ENCODE assay signal across 8 cellular contexts in the genomic region with DNA sequence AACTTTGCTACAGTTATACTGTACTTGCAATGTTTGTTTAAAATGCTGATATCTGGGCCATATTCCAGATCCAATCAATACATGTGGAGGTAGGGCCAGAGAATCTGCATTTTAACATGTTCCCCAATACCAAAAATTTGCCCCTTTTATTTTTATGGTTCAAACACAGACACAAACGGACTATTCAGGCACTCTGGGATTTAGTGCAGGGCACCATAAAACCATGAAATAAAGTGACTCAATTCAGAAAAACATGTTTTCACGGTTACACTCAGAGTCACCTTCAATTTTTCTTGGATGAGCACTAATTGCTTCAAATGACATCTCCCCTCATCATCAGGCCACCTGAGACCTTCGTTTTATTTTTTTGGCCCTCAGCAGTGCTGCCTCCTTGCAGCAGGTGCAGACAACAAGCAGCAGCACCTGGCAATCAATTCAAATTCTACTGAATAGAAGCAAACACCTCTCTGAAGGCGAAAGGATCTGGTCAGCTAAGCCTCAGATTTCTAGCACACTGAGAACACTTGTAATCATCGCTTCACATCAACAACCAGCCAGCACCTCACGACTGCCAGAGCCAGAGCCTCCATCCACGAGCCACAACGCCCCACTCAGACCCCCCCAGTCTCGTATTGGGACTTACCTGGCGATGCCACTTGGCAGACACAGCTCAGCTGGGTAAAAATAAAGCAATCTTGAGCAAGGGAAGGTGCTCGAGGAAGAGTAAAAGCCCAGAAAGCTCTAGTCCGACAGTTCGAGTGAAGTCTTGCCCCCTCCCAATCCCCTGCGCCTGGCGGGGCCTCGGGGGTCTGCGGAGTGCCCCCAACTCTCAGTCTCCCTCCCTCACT. TPM values are rescaled to one million over a fixed set of nuclear protein-coding genes. Genes with fewer than 3 reads are reported as not detected.
DNase-seq lines count a peak whose midpoint lies in the region; ATAC-seq and TF ChIP-seq lines count a peak whose summit lies in the region.

No MANE protein-coding gene starts in this region.

- H3K4me3 Mint-ChIP-seq in WTC11 = peak overlapping the region; percentile 82

- intact Hi-C loops in dorsolateral prefrontal cortex (cut with DNase I) (loop anchor here (5.0 to 10.0 kb wide), 8 partner anchors 136 to 953 kb away; a partner anchor contains a TSS), aorta (cut with DNase I) (no loop called here)

- H3K27ac Mint-ChIP-seq in WTC11 = no peak overlapping the region

- H3K4me1 ChIP-seq in muscle layer of colon (ENCODE audit: insufficient read depth, low read length) (peaks cover 12% of the 10 kb centered on the region), aorta (ENCODE audit: control insufficient read depth in 1 of 2, insufficient read depth in 2 of 2, low read length in 2 of 2) (peaks cover 0 to 6% of the 10 kb centered on the region in 2 donors)

- peaks cover 14% of the 10 kb centered on the region for H3K4me1 Mint-ChIP-seq in WTC11

- peak overlapping the region; percentile 66 to 99 (median 93) for H3K4me3 ChIP-seq in dorsolateral prefrontal cortex
- peak overlapping the region; percentile 88 to 94 for H3K4me3 ChIP-seq in muscle layer of colon (ENCODE audit: low read depth in 1 of 2, low read length in 2 of 2)
- H3K4me3 ChIP-seq in aorta (ENCODE audit: low read length in 2 of 2) = peak overlapping the region; percentile 80 to 85

- peak overlapping the region; percentile 72 for H3K9ac ChIP-seq in muscle layer of colon (ENCODE audit: low read length)

- TF ChIP-seq CTCF in WTC11 (IDR thresholded peaks at IDR 0.05) (no peak), dorsolateral prefrontal cortex (IDR thresholded peaks at IDR 0.05 in 54 of 56, conservative IDR thresholded peaks at IDR 0.05 in 2 of 56; ENCODE audit: low read depth in 1 of 56, partially characterized antibody in 56 of 56) (no peak)

- no peaks in the 10 kb centered on the region for H3K9me3 ChIP-seq in muscle layer of colon (ENCODE audit: low read length)
- H3K9me3 ChIP-seq in aorta (ENCODE audit: control insufficient read depth, low read length) = no peaks in the 10 kb centered on the region

- CTCF ChIA-PET in WTC11 (lab: Charles Lee) = interaction anchor here (1.1 kb wide), 1 partner anchor 68 kb away, joined by 3 read pairs; no protein-coding TSS in a partner anchor

- H3K36me3 Mint-ChIP-seq in WTC11 = no peaks in the 10 kb centered on the region

- H3K27ac ChIP-seq in dorsolateral prefrontal cortex (peak overlapping the region in 28 of 59 donors; percentile 42 to 89 (median 74)), muscle layer of colon (ENCODE audit: low read depth, low read length) (peak overlapping the region; percentile 87), aorta (ENCODE audit: low read depth in 1 of 2, low read length in 2 of 2) (no peak overlapping the region)

- H3K27me3 Mint-ChIP-seq in WTC11 (ENCODE audit: low read depth) = peaks cover 44% of the 10 kb centered on the region

- ATAC-seq in WTC11 (no peak), aorta (ENCODE audit: low FRiP score) (no peak), GM21529 (IDR thresholded peaks at IDR 0.05; ENCODE audit: unreplicated experiment) (no peak)

- DNase-seq in DMS53 treated with DMSO at 0.1 percent for 48 hours (lab: John Stamatoyannopoulos, UW; ENCODE audit: unreplicated experiment) (peak; percentile 53), NCI-H1092 (lab: John Stamatoyannopoulos, UW) (peak; percentile 52), WTC11 (ENCODE audit: low spot score) (no peak), dorsolateral prefrontal cortex (peak in 3 of 10 donors; percentile 19 to 44 (median 41)), aorta (no peak), H4 (ENCODE audit: low spot score) (no peak)

- no peaks in the 10 kb centered on the region for H3K36me3 ChIP-seq in muscle layer of colon (ENCODE audit: insufficient read depth, low read length)
- no peaks in the 10 kb centered on the region for H3K36me3 ChIP-seq in aorta (ENCODE audit: control insufficient read depth in 1 of 2, insufficient read depth in 2 of 2, low read length in 1 of 2)

- 11 to 14% methylated on average over 17 of the region's 17 CpGs for WGBS in aorta, 2 donors

- no peaks in the 10 kb centered on the region; the same call in 1 of the 2 replicates for H3K9me3 Mint-ChIP-seq in WTC11

- POLR2A ChIA-PET in WTC11 (lab: Charles Lee) = no interaction called here

- H3K27me3 ChIP-seq in dorsolateral prefrontal cortex (no peaks in the 10 kb centered on the region), muscle layer of colon (ENCODE audit: control insufficient read depth in 1 of 2, insufficient read depth in 2 of 2, low read length in 2 of 2) (no peaks in the 10 kb centered on the region), aorta (ENCODE audit: control insufficient read depth in 1 of 2, insufficient read depth in 2 of 2, low read length in 1 of 2) (no peaks in the 10 kb centered on the region)

TF ChIP-seq in WTC11, 78 proteins besides CTCF, POLR2A, EP300 and RAD21:
- TF ChIP-seq ZNF317 (CRISPR knock-in tag; IDR thresholded peaks at IDR 0.05; ENCODE audit: borderline replicate concordance, low read depth) = no peak
- no peak for TF ChIP-seq NFATC4 (CRISPR knock-in tag; IDR thresholded peaks at IDR 0.05)
- TF ChIP-seq ZNF396 (CRISPR knock-in tag; IDR thresholded peaks at IDR 0.05; ENCODE audit: borderline replicate concordance) = no peak
- TF ChIP-seq, protein P1, sequence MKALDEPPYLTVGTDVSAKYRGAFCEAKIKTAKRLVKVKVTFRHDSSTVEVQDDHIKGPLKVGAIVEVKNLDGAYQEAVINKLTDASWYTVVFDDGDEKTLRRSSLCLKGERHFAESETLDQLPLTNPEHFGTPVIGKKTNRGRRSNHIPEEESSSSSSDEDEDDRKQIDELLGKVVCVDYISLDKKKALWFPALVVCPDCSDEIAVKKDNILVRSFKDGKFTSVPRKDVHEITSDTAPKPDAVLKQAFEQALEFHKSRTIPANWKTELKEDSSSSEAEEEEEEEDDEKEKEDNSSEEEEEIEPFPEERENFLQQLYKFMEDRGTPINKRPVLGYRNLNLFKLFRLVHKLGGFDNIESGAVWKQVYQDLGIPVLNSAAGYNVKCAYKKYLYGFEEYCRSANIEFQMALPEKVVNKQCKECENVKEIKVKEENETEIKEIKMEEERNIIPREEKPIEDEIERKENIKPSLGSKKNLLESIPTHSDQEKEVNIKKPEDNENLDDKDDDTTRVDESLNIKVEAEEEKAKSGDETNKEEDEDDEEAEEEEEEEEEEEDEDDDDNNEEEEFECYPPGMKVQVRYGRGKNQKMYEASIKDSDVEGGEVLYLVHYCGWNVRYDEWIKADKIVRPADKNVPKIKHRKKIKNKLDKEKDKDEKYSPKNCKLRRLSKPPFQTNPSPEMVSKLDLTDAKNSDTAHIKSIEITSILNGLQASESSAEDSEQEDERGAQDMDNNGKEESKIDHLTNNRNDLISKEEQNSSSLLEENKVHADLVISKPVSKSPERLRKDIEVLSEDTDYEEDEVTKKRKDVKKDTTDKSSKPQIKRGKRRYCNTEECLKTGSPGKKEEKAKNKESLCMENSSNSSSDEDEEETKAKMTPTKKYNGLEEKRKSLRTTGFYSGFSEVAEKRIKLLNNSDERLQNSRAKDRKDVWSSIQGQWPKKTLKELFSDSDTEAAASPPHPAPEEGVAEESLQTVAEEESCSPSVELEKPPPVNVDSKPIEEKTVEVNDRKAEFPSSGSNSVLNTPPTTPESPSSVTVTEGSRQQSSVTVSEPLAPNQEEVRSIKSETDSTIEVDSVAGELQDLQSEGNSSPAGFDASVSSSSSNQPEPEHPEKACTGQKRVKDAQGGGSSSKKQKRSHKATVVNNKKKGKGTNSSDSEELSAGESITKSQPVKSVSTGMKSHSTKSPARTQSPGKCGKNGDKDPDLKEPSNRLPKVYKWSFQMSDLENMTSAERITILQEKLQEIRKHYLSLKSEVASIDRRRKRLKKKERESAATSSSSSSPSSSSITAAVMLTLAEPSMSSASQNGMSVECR (CRISPR knock-in tag; IDR thresholded peaks at IDR 0.05; ENCODE audit: borderline replicate concordance) = 0 out of 2 replicates have a peak, but pooled peaks have one; percentile 29

RNA-seq across cellular contexts. Expression of a gene that starts 1.1 kb away (rescaled TPM):
- total RNA-seq in WTC11 (2021) (3.2 to 4.7 TPM (median 4.4 TPM) in 3 replicates), dorsolateral prefrontal cortex (10 to 100 TPM in 91 of 120 experiments, 1 to 10 TPM in 29; 8.1 to 22.9 (median 11.5) TPM), aorta (10 to 100 TPM in 1 of 2 donors, 1 to 10 TPM in 1; 9.6 to 12.9 TPM)
- 1 to 10 TPM; 1.9 to 8.9 TPM for polyA plus RNA-seq in aorta
- 3.2 and 4.2 TPM in 2 replicates for total RNA-seq in H4 (2014; rRNA removed; shearing (Covaris generic))

Comparison
In these comparisons a context has a peak if more than half of its experiments do, and no peak if none do; other contexts are left out.
1. DNase-seq: peak in DMS53 treated with DMSO at 0.1 percent for 48 hours (single experiment) and NCI-H1092 (single experiment); none in WTC11 (single experiment), aorta (0 of 2) and H4 (single experiment).
2. intact Hi-C loops: an anchor here in dorsolateral prefrontal cortex (5.0 to 10.0 kb wide); none called in aorta.
3. Peak in every context shown above with its lines, with median percentiles within 50 percentile points of each other: H3K4me3 ChIP-seq.